ENCODE assay signal across 11 cellular contexts in the genomic region with DNA sequence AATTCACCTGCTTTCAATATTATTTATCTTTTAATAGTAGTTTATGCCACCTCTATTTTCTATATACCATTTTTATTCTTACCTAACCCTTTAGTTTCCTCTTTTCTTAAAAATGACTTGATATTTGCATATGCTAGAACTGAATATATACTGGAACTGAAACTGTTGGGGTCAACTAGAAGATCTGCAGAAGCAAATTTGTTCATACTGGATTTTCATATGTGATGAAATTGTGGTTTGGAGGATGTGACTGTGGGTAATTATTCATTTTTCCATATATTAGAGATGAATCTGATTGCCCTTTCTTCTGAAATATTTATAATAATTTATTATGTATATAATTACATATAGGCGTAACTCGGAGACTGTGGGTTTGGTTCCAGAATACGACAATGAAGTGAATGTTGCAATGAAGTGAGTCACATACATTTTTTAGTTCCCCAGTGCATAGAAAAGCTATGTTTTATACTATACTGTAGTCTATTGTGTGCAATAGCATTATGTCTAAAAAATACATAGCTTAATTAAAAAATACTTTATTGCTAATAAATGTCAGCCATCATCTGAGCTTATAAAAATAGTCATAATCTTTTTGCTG.
DNase-seq lines count a peak whose midpoint lies in the region; ATAC-seq and TF ChIP-seq lines count a peak whose summit lies in the region.
"Had no signal": no experiment of that assay in that cellular context is flagged by ENCODE, and none has a peak within 500 bp of the region (broad histone marks: within the 10 kb centered on the region; RNA-seq: fewer than 3 reads in every experiment).

No MANE protein-coding gene starts in this region.

- TF ChIP-seq CTCF in Caco-2 (IDR thresholded peaks at IDR 0.05; ENCODE audit: insufficient read depth in 1 of 2, low read depth in 1 of 2, low read length in 1 of 2, severe bottlenecking in 1 of 2, unreplicated experiment in 1 of 2) = no peak

- DNase-seq in memory B cell (ENCODE audit: low spot score in 2 of 2) (no peak), NCI-H2196 treated with DMSO at 0.1 percent for 48 hours (lab: John Stamatoyannopoulos, UW; ENCODE audit: unreplicated experiment) (no peak), Caco-2 (no peak)
- DNase-seq in activated CD4-positive, alpha-beta T cell treated with anti-CD3 and anti-CD28 coated beads for 1 hour = no peak
- no peak for DNase-seq in activated CD4-positive, alpha-beta T cell treated with anti-CD3 and anti-CD28 coated beads, Interleukin-2, amount 10 ng/mL, durations not matched to agents 24 days and 14 days
- DNase-seq: kidney glomerular epithelial cell, NCI-H2081 treated with DMSO at 0.1 percent for 48 hours had no signal

- no TSS peak for BruUV-seq in Caco-2 (replicated peaks; lab: Mats Ljungman, UMichigan)

- H3K36me3 ChIP-seq in Caco-2 (ENCODE audit: control insufficient read depth, insufficient read depth, low read length) = no peaks in the 10 kb centered on the region

- no peak overlapping the region for H3K4me3 ChIP-seq in Caco-2 (ENCODE audit: low read depth, low read length)
- H3K4me3 ChIP-seq: SK-N-MC had no signal

- peak; percentile 70 for ATAC-seq in GM19324 (IDR thresholded peaks at IDR 0.05; ENCODE audit: low FRiP score, unreplicated experiment)
- ATAC-seq in HG02623 (IDR thresholded peaks at IDR 0.05; ENCODE audit: unreplicated experiment) = peak; percentile 90
- peak; percentile 94 for ATAC-seq in HG03442 (IDR thresholded peaks at IDR 0.05; ENCODE audit: unreplicated experiment)
- ATAC-seq in memory B cell (ENCODE audit: low read depth) = peak; percentile 61

- no peaks in the 10 kb centered on the region for H3K4me1 Mint-ChIP-seq in memory B cell
- peaks cover 14% of the 10 kb centered on the region for H3K4me1 Mint-ChIP-seq in Caco-2 (ENCODE audit: low read depth, unreplicated experiment)
- H3K4me1 Mint-ChIP-seq in activated CD4-positive, alpha-beta T cell treated with anti-CD3 and anti-CD28 coated beads, Interleukin-2, amount 10 ng/mL, durations not matched to agents 24 days and 14 days = no peaks in the 10 kb centered on the region

- CTCF ChIA-PET in Caco-2 (lab: Charles Lee) = no interaction called here

- peaks cover 16% of the 10 kb centered on the region for H3K4me1 ChIP-seq in Caco-2

- no peaks in the 10 kb centered on the region for H3K27me3 ChIP-seq in Caco-2 (replicated peaks; ENCODE audit: control insufficient read depth, insufficient read depth, low read length)

- H3K9me3 Mint-ChIP-seq in memory B cell = no peaks in the 10 kb centered on the region
- H3K9me3 Mint-ChIP-seq in Caco-2 (ENCODE audit: unreplicated experiment) = no peaks in the 10 kb centered on the region
- H3K9me3 Mint-ChIP-seq in activated CD4-positive, alpha-beta T cell treated with anti-CD3 and anti-CD28 coated beads, Interleukin-2, amount 10 ng/mL, durations not matched to agents 24 days and 14 days = peaks cover 5% of the 10 kb centered on the region

- POLR2A ChIA-PET in Caco-2 (lab: Charles Lee) = no interaction called here

- H3K36me3 Mint-ChIP-seq in memory B cell (peaks cover 2% of the 10 kb centered on the region), Caco-2 (ENCODE audit: insufficient read depth, unreplicated experiment) (no peaks in the 10 kb centered on the region)
- no peaks in the 10 kb centered on the region for H3K36me3 Mint-ChIP-seq in activated CD4-positive, alpha-beta T cell treated with anti-CD3 and anti-CD28 coated beads, Interleukin-2, amount 10 ng/mL, durations not matched to agents 24 days and 14 days (ENCODE audit: low read depth)

- H3K27me3 Mint-ChIP-seq in memory B cell = peaks cover 7% of the 10 kb centered on the region
- H3K27me3 Mint-ChIP-seq in Caco-2 (ENCODE audit: insufficient read depth, unreplicated experiment) = no peaks in the 10 kb centered on the region
- no peaks in the 10 kb centered on the region for H3K27me3 Mint-ChIP-seq in activated CD4-positive, alpha-beta T cell treated with anti-CD3 and anti-CD28 coated beads, Interleukin-2, amount 10 ng/mL, durations not matched to agents 24 days and 14 days

- intact Hi-C loops in Caco-2 (cut with micrococcal nuclease; ENCODE audit: unreplicated experiment) = no loop called here
- intact Hi-C loops in activated CD4-positive, alpha-beta T cell treated with anti-CD3 and anti-CD28 coated beads, Interleukin-2, amount 10 ng/mL, durations not matched to agents 24 days and 14 days (cut with micrococcal nuclease) = no loop called here

- no peaks in the 10 kb centered on the region; the same call in 1 of the 2 replicates for H3K9me3 ChIP-seq in Caco-2

- H3K4me3 Mint-ChIP-seq in memory B cell (no peak overlapping the region), Caco-2 (ENCODE audit: unreplicated experiment) (no peak overlapping the region)
- no peak overlapping the region for H3K4me3 Mint-ChIP-seq in activated CD4-positive, alpha-beta T cell treated with anti-CD3 and anti-CD28 coated beads, Interleukin-2, amount 10 ng/mL, durations not matched to agents 24 days and 14 days

- H3K27ac Mint-ChIP-seq in memory B cell (no peak overlapping the region), Caco-2 (ENCODE audit: unreplicated experiment) (no peak overlapping the region)
- H3K27ac Mint-ChIP-seq in activated CD4-positive, alpha-beta T cell treated with anti-CD3 and anti-CD28 coated beads, Interleukin-2, amount 10 ng/mL, durations not matched to agents 24 days and 14 days = no peak overlapping the region
